In genomic region chr21:29196021-29196663, GRCh38 we compare ENCODE assay signal across 9 cellular contexts.
DNase-seq lines count a peak whose midpoint lies in the region; ATAC-seq and TF ChIP-seq lines count a peak whose summit lies in the region.
"Had no signal": no experiment of that assay in that cellular context is flagged by ENCODE, and none has a peak within 500 bp of the region (broad histone marks: within the 10 kb centered on the region; RNA-seq: fewer than 3 reads in every experiment).

No MANE protein-coding gene starts in this region.

- no peaks in the 10 kb centered on the region for H3K9me3 ChIP-seq in neutrophil
- peaks cover 0 to 10% (median 0%) of the 10 kb centered on the region in 4 donors for H3K9me3 ChIP-seq in tibial nerve
- H3K9me3 ChIP-seq: ovary had no signal

- TF ChIP-seq EP300 in tibial nerve (IDR thresholded peaks at IDR 0.05), result peak in 1 of 2 donors; percentile 83

- H3K36me3 ChIP-seq in neutrophil (no peaks in the 10 kb centered on the region), tibial nerve (no peaks in the 10 kb centered on the region)
- H3K36me3 ChIP-seq: ovary had no signal

- H3K27me3 ChIP-seq in neutrophil (no peaks in the 10 kb centered on the region), tibial nerve (no peaks in the 10 kb centered on the region)
- H3K27me3 ChIP-seq: ovary had no signal

- ATAC-seq in GM18498 (IDR thresholded peaks at IDR 0.05; ENCODE audit: unreplicated experiment), result peak; percentile 96
- ATAC-seq in HG02759 (IDR thresholded peaks at IDR 0.05; ENCODE audit: unreplicated experiment), result peak; percentile 100

- 12 to 17% methylated on average over 8 of the region's 8 CpGs for WGBS in tibial nerve, 2 donors

- TF ChIP-seq CTCF in neutrophil (IDR thresholded peaks at IDR 0.05) (peak; percentile 83), tibial nerve (IDR thresholded peaks at IDR 0.05) (peak in 1 of 5 experiments; percentile 16)

- H3K4me3 ChIP-seq in neutrophil (ENCODE audit: low read depth in 1 of 2, low read length in 1 of 2) (peak overlapping the region; percentile 46 to 52), tibial nerve (peak overlapping the region in 2 of 4 donors; percentile 22 to 31)
- H3K4me3 ChIP-seq: ovary had no signal

- H3K4me1 ChIP-seq in neutrophil (ENCODE audit: control insufficient read depth in 1 of 2, insufficient read depth in 1 of 2, low read depth in 1 of 2, low read length in 1 of 2) (peaks cover 62 to 66% of the 10 kb centered on the region in 2 experiments), tibial nerve (peaks cover 0 to 34% (median 6%) of the 10 kb centered on the region in 4 donors)

- TF ChIP-seq POLR2A in erythroblast (IDR thresholded peaks at IDR 0.05; ENCODE audit: low read length) (no peak), tibial nerve (IDR thresholded peaks at IDR 0.05) (no peak)

- peak; percentile 47 for DNase-seq in NCI-H82 (lab: John Stamatoyannopoulos, UW)
- DNase-seq in activated CD8-positive, alpha-beta memory T cell treated with anti-CD3 and anti-CD28 coated beads for 1 hour (ENCODE audit: extremely low read depth in 1 of 2, low read depth in 1 of 2), result peak; percentile 5 to 13
- peak; percentile 5 to 27 for DNase-seq in erythroblast (lab: John Stamatoyannopoulos, UW)
- peak in 1 of 2 donors; percentile 52 for DNase-seq in tibial nerve (ENCODE audit: low spot score in 2 of 2)
- no peak for DNase-seq in SK-N-DZ (ENCODE audit: low spot score)

- peak overlapping the region; percentile 98 for H3K27ac ChIP-seq in neutrophil
- H3K27ac ChIP-seq in tibial nerve, result peak overlapping the region in 3 of 4 donors; percentile 29 to 53 (median 31)
- H3K27ac ChIP-seq: ovary had no signal
